26 cellular contexts compared by ENCODE assay signal in the genomic region with DNA sequence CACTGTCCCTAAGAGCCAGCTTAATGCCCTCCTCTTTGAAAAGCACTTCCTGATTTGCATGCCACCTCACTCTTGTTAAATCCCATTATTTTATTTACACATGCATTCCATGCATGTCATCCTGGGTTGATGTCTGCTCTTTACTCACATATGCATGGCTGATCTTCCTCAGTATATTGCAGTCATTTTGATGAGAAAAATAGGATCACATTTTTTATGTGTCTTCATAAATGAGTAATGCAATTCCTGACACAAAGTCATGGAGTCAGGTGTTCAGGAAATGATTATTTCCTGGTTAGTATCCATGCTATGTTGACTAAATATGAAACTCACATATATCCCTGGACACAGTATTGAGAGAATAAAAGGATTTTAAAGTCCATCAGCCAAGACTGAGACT.
A peak's percentile ranks its signal among the peaks of the same experiment; 100 is the strongest.
DNase-seq lines count a peak whose midpoint lies in the region; ATAC-seq and TF ChIP-seq lines count a peak whose summit lies in the region.
"Had no signal": no experiment of that assay in that cellular context is flagged by ENCODE, and none has a peak within 500 bp of the region (broad histone marks: within the 10 kb centered on the region; RNA-seq: fewer than 3 reads in every experiment).

No MANE protein-coding gene starts in this region.

- dilution Hi-C loops in mammary epithelial cell (cut with HindIII; ENCODE audit: low sequenced_read_pairs), result no loop called here

- H3K4me3 Mint-ChIP-seq in activated CD4-positive, alpha-beta memory T cell treated with anti-CD3 and anti-CD28 coated beads, Interleukin-2, amount 10 ng/mL, durations not matched to agents 7 days and 5 days, result no peak overlapping the region
- H3K4me3 Mint-ChIP-seq: activated CD8-positive, alpha-beta T cell treated with anti-CD3 and anti-CD28 coated beads for 36 hours; activated naive CD8-positive, alpha-beta T cell treated with anti-CD3 and anti-CD28 coated beads, Interleukin-2, amount 50 U/mL, for 24 hours; IgD-negative memory B cell had no signal

- no peak overlapping the region for H3K4me2 ChIP-seq in mammary epithelial cell (ENCODE audit: insufficient read depth, low read depth, low read length)
- H3K4me2 ChIP-seq: PC-9 had no signal

- BruUV-seq in mammary epithelial cell (replicated peaks; lab: Mats Ljungman, UMichigan), result no TSS peak

- no peak for TF ChIP-seq CTCF in foreskin fibroblast (IDR thresholded peaks at IDR 0.05; ENCODE audit: low read depth, low read length)
- TF ChIP-seq CTCF in mammary epithelial cell (conservative IDR thresholded peaks at IDR 0.05 in 1 of 2, IDR thresholded peaks at IDR 0.05 in 1 of 2; ENCODE audit: extremely low read depth in 1 of 2, insufficient read depth in 1 of 2, low read depth in 1 of 2, low read length in 2 of 2), result no peak

- no peaks in the 10 kb centered on the region for H3K9me3 ChIP-seq in mammary epithelial cell (replicated peaks; ENCODE audit: insufficient read depth, low read length)
- H3K9me3 ChIP-seq: body of pancreas, esophagus squamous epithelium, neutrophil, prostate gland, stomach, tibial artery had no signal

- CTCF ChIA-PET in mammary epithelial cell (lab: Charles Lee; ENCODE audit: low non-redundant PET), result no interaction called here
- CTCF ChIA-PET in activated CD4-positive, alpha-beta memory T cell treated with anti-CD3 and anti-CD28 coated beads, Interleukin-2, amount 10 ng/mL, durations not matched to agents 7 days and 5 days (lab: Charles Lee), result no interaction called here

- no peaks in the 10 kb centered on the region for H3K36me3 Mint-ChIP-seq in activated CD4-positive, alpha-beta memory T cell treated with anti-CD3 and anti-CD28 coated beads, Interleukin-2, amount 10 ng/mL, durations not matched to agents 7 days and 5 days (ENCODE audit: low read depth)
- H3K36me3 Mint-ChIP-seq: IgD-negative memory B cell had no signal

- no peak for ATAC-seq in HG03457 (IDR thresholded peaks at IDR 0.05; ENCODE audit: unreplicated experiment)
- ATAC-seq: activated CD8-positive, alpha-beta T cell treated with anti-CD3 and anti-CD28 coated beads for 36 hours; activated naive CD8-positive, alpha-beta T cell treated with anti-CD3 and anti-CD28 coated beads, Interleukin-2, amount 50 U/mL, for 24 hours; body of pancreas had no signal

- POLR2A ChIA-PET in activated CD4-positive, alpha-beta memory T cell treated with anti-CD3 and anti-CD28 coated beads, Interleukin-2, amount 10 ng/mL, durations not matched to agents 7 days and 5 days (lab: Charles Lee), result no interaction called here

- H3K27ac ChIP-seq in mammary epithelial cell (ENCODE audit: insufficient read depth, low read depth, low read length), result no peak overlapping the region
- H3K27ac ChIP-seq: body of pancreas, esophagus squamous epithelium, neutrophil, PC-9, prostate gland, stomach, tibial artery had no signal

- H4K20me1 ChIP-seq in mammary epithelial cell (ENCODE audit: insufficient read depth, low read length), result no peaks in the 10 kb centered on the region

- intact Hi-C loops in mammary epithelial cell (cut with micrococcal nuclease), result no loop called here

- no peak overlapping the region for H2AFZ ChIP-seq in mammary epithelial cell (ENCODE audit: low read depth, low read length)
- H2AFZ ChIP-seq: PC-9 had no signal

- H3K9me3 Mint-ChIP-seq in activated CD4-positive, alpha-beta memory T cell treated with anti-CD3 and anti-CD28 coated beads, Interleukin-2, amount 10 ng/mL, durations not matched to agents 7 days and 5 days, result no peaks in the 10 kb centered on the region
- H3K9me3 Mint-ChIP-seq: activated CD8-positive, alpha-beta T cell treated with anti-CD3 and anti-CD28 coated beads for 36 hours; activated naive CD8-positive, alpha-beta T cell treated with anti-CD3 and anti-CD28 coated beads, Interleukin-2, amount 50 U/mL, for 24 hours; IgD-negative memory B cell had no signal

- DNase-seq in NCI-H82 (lab: John Stamatoyannopoulos, UW) (peak; percentile 20), NCI-H82 treated with DMSO at 0.1 percent for 48 hours (lab: John Stamatoyannopoulos, UW; ENCODE audit: unreplicated experiment) (no peak), NCI-H69 (lab: John Stamatoyannopoulos, UW) (peak; percentile 4), foreskin fibroblast (peak; percentile 20 to 54), mammary epithelial cell (no peak), medulla oblongata (ENCODE audit: extremely low spot score) (no peak)
- no peak for DNase-seq in activated CD4-positive, alpha-beta memory T cell treated with anti-CD3 and anti-CD28 coated beads, Interleukin-2, amount 10 ng/mL, durations not matched to agents 7 days and 5 days
- DNase-seq: 8988T; activated CD8-positive, alpha-beta T cell treated with anti-CD3 and anti-CD28 coated beads for 36 hours; activated effector memory CD4-positive, alpha-beta T cell treated with anti-CD3 and anti-CD28 coated beads, Interleukin-2, amount 50 U/mL, for 16 hours; activated naive CD8-positive, alpha-beta T cell treated with anti-CD3 and anti-CD28 coated beads, Interleukin-2, amount 50 U/mL, for 24 hours; body of pancreas; effector CD8-positive, alpha-beta T cell; esophagus squamous epithelium; glutamatergic neuron; H7; NCI-H2081 treated with DMSO at 0.1 percent for 48 hours; NCI-H345; PC-9; SIG-M5; stomach; tibial artery had no signal

- no peaks in the 10 kb centered on the region for H3K79me2 ChIP-seq in mammary epithelial cell (ENCODE audit: insufficient read depth, low read length)

- H3K4me1 Mint-ChIP-seq in activated CD4-positive, alpha-beta memory T cell treated with anti-CD3 and anti-CD28 coated beads, Interleukin-2, amount 10 ng/mL, durations not matched to agents 7 days and 5 days, result no peaks in the 10 kb centered on the region
- H3K4me1 Mint-ChIP-seq: activated naive CD8-positive, alpha-beta T cell treated with anti-CD3 and anti-CD28 coated beads, Interleukin-2, amount 50 U/mL, for 24 hours; IgD-negative memory B cell had no signal

- H3K4me1 ChIP-seq in mammary epithelial cell (ENCODE audit: insufficient read depth, low read length), result no peaks in the 10 kb centered on the region
- H3K4me1 ChIP-seq: body of pancreas, esophagus squamous epithelium, prostate gland, stomach, tibial artery had no signal

- H3K4me3 ChIP-seq in foreskin fibroblast (ENCODE audit: low read depth in 1 of 2, low read length in 2 of 2) (no peak overlapping the region), mammary epithelial cell (replicated peaks in 1 of 3; ENCODE audit: insufficient read depth in 1 of 3, low read depth in 2 of 3, low read length in 3 of 3) (no peak overlapping the region)
- H3K4me3 ChIP-seq: body of pancreas, esophagus squamous epithelium, PC-9, prostate gland, stomach, tibial artery had no signal

- H3K27me3 ChIP-seq in mammary epithelial cell (ENCODE audit: insufficient read depth, low read length), result no peaks in the 10 kb centered on the region
- H3K27me3 ChIP-seq: body of pancreas, esophagus squamous epithelium, neutrophil, stomach, tibial artery had no signal

- H3K9ac ChIP-seq in mammary epithelial cell (ENCODE audit: insufficient read depth, low read length), result no peak overlapping the region

- in situ Hi-C loops in mammary epithelial cell (cut with MboI; ENCODE audit: low sequenced_read_pairs in 2 of 2), result no loop called here

- no peak overlapping the region for H3K27ac Mint-ChIP-seq in activated CD4-positive, alpha-beta memory T cell treated with anti-CD3 and anti-CD28 coated beads, Interleukin-2, amount 10 ng/mL, durations not matched to agents 7 days and 5 days
- H3K27ac Mint-ChIP-seq: activated CD8-positive, alpha-beta T cell treated with anti-CD3 and anti-CD28 coated beads for 36 hours; activated naive CD8-positive, alpha-beta T cell treated with anti-CD3 and anti-CD28 coated beads, Interleukin-2, amount 50 U/mL, for 24 hours had no signal

- peaks cover 3% of the 10 kb centered on the region for H3K27me3 Mint-ChIP-seq in activated CD4-positive, alpha-beta memory T cell treated with anti-CD3 and anti-CD28 coated beads, Interleukin-2, amount 10 ng/mL, durations not matched to agents 7 days and 5 days
- H3K27me3 Mint-ChIP-seq: activated CD8-positive, alpha-beta T cell treated with anti-CD3 and anti-CD28 coated beads for 36 hours; activated naive CD8-positive, alpha-beta T cell treated with anti-CD3 and anti-CD28 coated beads, Interleukin-2, amount 50 U/mL, for 24 hours; IgD-negative memory B cell had no signal

- no peaks in the 10 kb centered on the region for H3K36me3 ChIP-seq in mammary epithelial cell (ENCODE audit: insufficient read depth, low read length)
- H3K36me3 ChIP-seq: esophagus squamous epithelium, neutrophil, prostate gland, stomach, tibial artery had no signal

Comparison
In these comparisons a context has a peak if more than half of its experiments do, and no peak if none do; other contexts are left out.
1. DNase-seq: peak in NCI-H82 (single experiment), NCI-H69 (single experiment) and foreskin fibroblast (2 of 2); none in NCI-H82 treated with DMSO at 0.1 percent for 48 hours (single experiment), mammary epithelial cell (single experiment), activated CD4-positive, alpha-beta memory T cell treated with anti-CD3 and anti-CD28 coated beads, Interleukin-2, amount 10 ng/mL, durations not matched to agents 7 days and 5 days (single experiment) and medulla oblongata (single experiment).